24 cellular contexts compared by ENCODE assay signal in genomic region chr12:68425998-68426397, GRCh38.
DNase-seq lines count a peak whose midpoint lies in the region; TF ChIP-seq lines count a peak whose summit lies in the region.
"Had no signal": no experiment of that assay in that cellular context is flagged by ENCODE, and none has a peak within 500 bp of the region (broad histone marks: within the 10 kb centered on the region; RNA-seq: fewer than 3 reads in every experiment).

No MANE protein-coding gene starts in this region.

- no peak overlapping the region for H4K8ac ChIP-seq in trophoblast cell (ENCODE audit: low read depth, low read length)

- H3K36me3 Mint-ChIP-seq in HFFc6 (ENCODE audit: low read depth) = no peaks in the 10 kb centered on the region; the same call in 1 of the 2 replicates
- no peaks in the 10 kb centered on the region for H3K36me3 Mint-ChIP-seq in CD4-positive, alpha-beta memory T cell
- H3K36me3 Mint-ChIP-seq: activated naive CD8-positive, alpha-beta T cell treated with anti-CD3 and anti-CD28 coated beads for 36 hours; naive thymus-derived CD8-positive, alpha-beta T cell had no signal

- no peaks in the 10 kb centered on the region for H3K9me3 ChIP-seq in adipocyte (ENCODE audit: control insufficient read depth, low read length)
- peaks cover 2% of the 10 kb centered on the region for H3K9me3 ChIP-seq in trophoblast cell (ENCODE audit: insufficient read depth, low read depth, low read length)
- no peaks in the 10 kb centered on the region for H3K9me3 ChIP-seq in CD4-positive, alpha-beta memory T cell (ENCODE audit: control insufficient read depth in 1 of 2, low read length in 2 of 2)
- H3K9me3 ChIP-seq: tibial artery had no signal

- no peak overlapping the region for H3K4me2 ChIP-seq in trophoblast cell (ENCODE audit: low read length)
- H3K4me2 ChIP-seq: BLaER1 treated with 17β-estradiol and CSF1 and Interleukin-3, amounts not matched to agents 10 nM and 100 nM had no signal

- POLR2A ChIA-PET in CD4-positive, alpha-beta memory T cell (lab: Charles Lee; ENCODE audit: partially characterized antibody) = interaction anchor here (0.9 kb wide), 1 partner anchor 10 kb away, joined by 3 read pairs; no protein-coding TSS in a partner anchor

- no CpG with 5 or more reads among the region's 2 CpGs for WGBS in trophoblast cell (ENCODE audit: extremely low coverage, insufficient coverage, insufficient read length)

- H2BK5ac ChIP-seq in trophoblast cell (ENCODE audit: low read depth, low read length, poor library complexity) = no peak overlapping the region

- no peak overlapping the region for H3K18ac ChIP-seq in trophoblast cell (ENCODE audit: low read length)

- no peak overlapping the region for H2AFZ ChIP-seq in trophoblast cell (ENCODE audit: insufficient read depth, low read length, poor library complexity)

- peaks cover 6% of the 10 kb centered on the region for H3K4me1 ChIP-seq in adipocyte (ENCODE audit: control insufficient read depth, insufficient read depth, low read length)
- peaks cover 0 to 3% of the 10 kb centered on the region in 2 experiments for H3K4me1 ChIP-seq in trophoblast cell (ENCODE audit: control insufficient read depth in 1 of 2, insufficient read depth in 2 of 2, low read length in 2 of 2)
- peaks cover 13% of the 10 kb centered on the region for H3K4me1 ChIP-seq in CD4-positive, alpha-beta memory T cell (ENCODE audit: insufficient read depth, low read length)
- H3K4me1 ChIP-seq: BLaER1 treated with 17β-estradiol and CSF1 and Interleukin-3, amounts not matched to agents 10 nM and 100 nM had no signal

- no peak overlapping the region for H2BK12ac ChIP-seq in trophoblast cell (ENCODE audit: low read length)

- no peaks in the 10 kb centered on the region for H3K79me2 ChIP-seq in trophoblast cell (ENCODE audit: control insufficient read depth, insufficient read depth, low read length, poor library complexity)

- no peak overlapping the region for H2BK120ac ChIP-seq in trophoblast cell (ENCODE audit: insufficient read depth, low read length, poor library complexity)

- CTCF ChIA-PET in CD4-positive, alpha-beta memory T cell (lab: Charles Lee; ENCODE audit: partially characterized antibody) = interaction anchor here (0.9 kb wide), 1 partner anchor 11 kb away, joined by 3 read pairs; no protein-coding TSS in a partner anchor

- H3K4me3 ChIP-seq in adipocyte (ENCODE audit: low read length) (no peak overlapping the region), trophoblast cell (ENCODE audit: low read depth, low read length) (no peak overlapping the region)
- no peak overlapping the region for H3K4me3 ChIP-seq in CD4-positive, alpha-beta memory T cell (ENCODE audit: low read length in 2 of 2)
- H3K4me3 ChIP-seq: BLaER1 treated with 17β-estradiol and CSF1 and Interleukin-3, amounts not matched to agents 10 nM and 100 nM; tibial artery had no signal

- no peak overlapping the region for H3K4ac ChIP-seq in trophoblast cell (ENCODE audit: low read depth, low read length)

- H3K36me3 ChIP-seq in adipocyte (ENCODE audit: control insufficient read depth, insufficient read depth, low read length, severe bottlenecking) = no peaks in the 10 kb centered on the region
- no peaks in the 10 kb centered on the region for H3K36me3 ChIP-seq in trophoblast cell (ENCODE audit: control insufficient read depth in 1 of 2, insufficient read depth in 2 of 2, low read length in 2 of 2)
- no peaks in the 10 kb centered on the region for H3K36me3 ChIP-seq in CD4-positive, alpha-beta memory T cell (ENCODE audit: insufficient read depth, low read length)
- H3K36me3 ChIP-seq: tibial artery had no signal

- H3K27me3 ChIP-seq in adipocyte (replicated peaks; ENCODE audit: control insufficient read depth, insufficient read depth, low read length) (no peaks in the 10 kb centered on the region), trophoblast cell (ENCODE audit: insufficient read depth, low read length) (no peaks in the 10 kb centered on the region)
- no peaks in the 10 kb centered on the region for H3K27me3 ChIP-seq in CD4-positive, alpha-beta memory T cell (ENCODE audit: insufficient read depth, low read length)
- H3K27me3 ChIP-seq: BLaER1 treated with 17β-estradiol and CSF1 and Interleukin-3, amounts not matched to agents 10 nM and 100 nM; tibial artery had no signal

- H2AK5ac ChIP-seq in trophoblast cell (ENCODE audit: low read length) = no peak overlapping the region

- no peak overlapping the region for H3K27ac ChIP-seq in trophoblast cell (ENCODE audit: low read depth, low read length)
- no peak overlapping the region for H3K27ac ChIP-seq in CD4-positive, alpha-beta memory T cell (ENCODE audit: low read depth, low read length)
- H3K27ac ChIP-seq: BLaER1 treated with 17β-estradiol and CSF1 and Interleukin-3, amounts not matched to agents 10 nM and 100 nM; tibial artery; VCaP had no signal

- TF ChIP-seq CTCF in HFFc6 (IDR thresholded peaks at IDR 0.05) = no peak

- no peak overlapping the region for H4K12ac ChIP-seq in trophoblast cell (ENCODE audit: low read depth, low read length)

- H3K9ac ChIP-seq in adipocyte (ENCODE audit: low read length) = no peak overlapping the region
- H3K9ac ChIP-seq in trophoblast cell (ENCODE audit: low read length) = no peak overlapping the region
- H3K9ac ChIP-seq: BLaER1 treated with 17β-estradiol and CSF1 and Interleukin-3, amounts not matched to agents 10 nM and 100 nM had no signal

- peak; percentile 61 for DNase-seq in HFFc6
- DNase-seq in adipocyte (ENCODE audit: low read depth) = peak; percentile 54
- peak; percentile 81 for DNase-seq in fibroblast of peridontal ligament (ENCODE audit: extremely low read depth)
- DNase-seq in trophoblast cell = peak; percentile 73 to 80
- DNase-seq in stimulated activated CD4-positive, alpha-beta T cell treated with anti-CD3 and anti-CD28 coated beads, Interleukin-4, amount 100 ng/mL, for 24 hours = no peak
- DNase-seq in activated CD8-positive, alpha-beta memory T cell treated with anti-CD3 and anti-CD28 coated beads for 24 hours = no peak
- no peak for DNase-seq in central memory CD4-positive, alpha-beta T cell
- no peak for DNase-seq in CD4-positive, alpha-beta memory T cell
- DNase-seq: activated CD4-positive, alpha-beta T cell treated with anti-CD3 and anti-CD28 coated beads, Interleukin-2, amount 50 U/mL, for 48 hours; activated naive CD8-positive, alpha-beta T cell treated with anti-CD3 and anti-CD28 coated beads for 36 hours; activated T-cell treated with anti-CD3 and anti-CD28 coated beads, Interleukin-2, amount 50 U/mL, for 24 hours; cerebellar nuclear complex; DMS153; H9; naive thymus-derived CD8-positive, alpha-beta T cell; NCI-H1436 treated with DMSO at 0.1 percent for 48 hours; NCI-H345; NK-92 treated with Interleukin-12 subunit alpha and Interleukin-12 subunit beta, amount 100 ng/mL, for 24 hours; stimulated activated CD4-positive, alpha-beta T cell treated with anti-CD3 and anti-CD28 coated beads, Interleukin-12 subunit alpha, Interleukin-12 subunit beta, amount 100 ng/mL, for 4 hours; T-helper 1 cell; tibial artery had no signal

- intact Hi-C loops in CD4-positive, alpha-beta memory T cell (cut with micrococcal nuclease) = no loop called here

- no peaks in the 10 kb centered on the region for H3K79me1 ChIP-seq in trophoblast cell (ENCODE audit: low read length)

- peak overlapping the region; percentile 20; the same call in 1 of the 2 replicates for H3K4me3 Mint-ChIP-seq in HFFc6
- H3K4me3 Mint-ChIP-seq in CD4-positive, alpha-beta memory T cell = no peak overlapping the region
- H3K4me3 Mint-ChIP-seq: activated naive CD8-positive, alpha-beta T cell treated with anti-CD3 and anti-CD28 coated beads for 36 hours; activated T-cell treated with anti-CD3 and anti-CD28 coated beads, Interleukin-2, amount 50 U/mL, for 24 hours; naive thymus-derived CD8-positive, alpha-beta T cell; stimulated activated memory B cell treated with anti-CD40 and anti-IgM and Interleukin-4, amounts not matched to agents 10 μg/mL and 1 μg/mL and 100 μg/mL, for 72 hours had no signal

- peaks cover 1% of the 10 kb centered on the region; the same call in 1 of the 2 replicates for H3K27me3 Mint-ChIP-seq in HFFc6 (ENCODE audit: insufficient read depth)
- no peaks in the 10 kb centered on the region for H3K27me3 Mint-ChIP-seq in CD4-positive, alpha-beta memory T cell
- H3K27me3 Mint-ChIP-seq: activated naive CD8-positive, alpha-beta T cell treated with anti-CD3 and anti-CD28 coated beads for 36 hours; activated T-cell treated with anti-CD3 and anti-CD28 coated beads, Interleukin-2, amount 50 U/mL, for 24 hours; naive thymus-derived CD8-positive, alpha-beta T cell; stimulated activated memory B cell treated with anti-CD40 and anti-IgM and Interleukin-4, amounts not matched to agents 10 μg/mL and 1 μg/mL and 100 μg/mL, for 72 hours had no signal

- peaks cover 41% of the 10 kb centered on the region for H3K4me1 Mint-ChIP-seq in HFFc6 (ENCODE audit: low read depth)
- peaks cover 8 to 18% (median 13%) of the 10 kb centered on the region in 4 donors for H3K4me1 Mint-ChIP-seq in CD4-positive, alpha-beta memory T cell
- H3K4me1 Mint-ChIP-seq: stimulated activated memory B cell treated with anti-CD40 and anti-IgM and Interleukin-4, amounts not matched to agents 10 μg/mL and 1 μg/mL and 100 μg/mL, for 72 hours had no signal

- H3K9me3 Mint-ChIP-seq in HFFc6 = no peaks in the 10 kb centered on the region
- no peaks in the 10 kb centered on the region for H3K9me3 Mint-ChIP-seq in CD4-positive, alpha-beta memory T cell
- H3K9me3 Mint-ChIP-seq: activated naive CD8-positive, alpha-beta T cell treated with anti-CD3 and anti-CD28 coated beads for 36 hours; activated T-cell treated with anti-CD3 and anti-CD28 coated beads, Interleukin-2, amount 50 U/mL, for 24 hours; H9; naive thymus-derived CD8-positive, alpha-beta T cell; stimulated activated memory B cell treated with anti-CD40 and anti-IgM and Interleukin-4, amounts not matched to agents 10 μg/mL and 1 μg/mL and 100 μg/mL, for 72 hours had no signal

- no peak overlapping the region for H4K91ac ChIP-seq in trophoblast cell (ENCODE audit: low read depth, low read length)

- no peak overlapping the region for H3K23ac ChIP-seq in trophoblast cell (ENCODE audit: low read length)

- H3K14ac ChIP-seq in trophoblast cell (ENCODE audit: low read length) = no peak overlapping the region

- peak overlapping the region; percentile 30 for H3K27ac Mint-ChIP-seq in HFFc6
- H3K27ac Mint-ChIP-seq in CD4-positive, alpha-beta memory T cell = no peak overlapping the region
- H3K27ac Mint-ChIP-seq: activated naive CD8-positive, alpha-beta T cell treated with anti-CD3 and anti-CD28 coated beads for 36 hours; activated T-cell treated with anti-CD3 and anti-CD28 coated beads, Interleukin-2, amount 50 U/mL, for 24 hours; H9; stimulated activated memory B cell treated with anti-CD40 and anti-IgM and Interleukin-4, amounts not matched to agents 10 μg/mL and 1 μg/mL and 100 μg/mL, for 72 hours had no signal

Comparison
In these comparisons a context has a peak if more than half of its experiments do, and no peak if none do; other contexts are left out.
1. DNase-seq: peak in HFFc6 (single experiment), adipocyte (single experiment), fibroblast of peridontal ligament (single experiment) and trophoblast cell (2 of 2); none in stimulated activated CD4-positive, alpha-beta T cell treated with anti-CD3 and anti-CD28 coated beads, Interleukin-4, amount 100 ng/mL, for 24 hours (single experiment), activated CD8-positive, alpha-beta memory T cell treated with anti-CD3 and anti-CD28 coated beads for 24 hours (single experiment), central memory CD4-positive, alpha-beta T cell (single experiment) and CD4-positive, alpha-beta memory T cell (0 of 5).